ENCODE assay signal across 9 cellular contexts in the genomic region with DNA sequence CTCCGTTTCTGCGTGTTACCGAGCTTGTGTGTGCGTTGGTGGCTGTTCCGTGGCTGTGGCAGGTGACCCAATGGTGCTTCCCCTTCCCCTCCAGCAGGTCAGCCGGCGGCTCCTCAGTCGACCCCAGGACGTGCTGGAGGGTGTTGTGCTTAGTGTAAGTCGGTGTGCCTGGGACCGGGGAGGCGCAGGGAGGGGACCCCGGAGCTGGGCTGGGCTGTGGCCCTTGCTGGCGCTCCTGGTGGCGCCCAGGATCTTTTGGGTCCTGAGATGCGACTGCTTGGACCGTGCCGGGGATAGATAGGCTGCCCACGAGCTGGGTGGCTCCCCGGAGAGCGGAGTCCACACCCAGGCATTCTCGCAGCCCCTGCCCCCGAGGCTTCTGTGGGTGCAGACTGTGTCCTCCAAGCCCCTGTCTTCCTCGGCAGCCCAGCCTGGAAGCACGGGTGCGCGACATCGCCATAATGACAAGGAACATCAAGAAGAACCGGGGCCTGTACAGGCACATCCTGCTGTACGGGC. TPM values are rescaled to one million over a fixed set of nuclear protein-coding genes. Genes with fewer than 3 reads are reported as not detected.
"Had no signal": no experiment of that assay in that cellular context is flagged by ENCODE, and none has a peak within 500 bp of the region (broad histone marks: within the 10 kb centered on the region; RNA-seq: fewer than 3 reads in every experiment).

No MANE protein-coding gene starts in this region.

- H2AFZ ChIP-seq: GM23248 had no signal

- H3K4me3 ChIP-seq: GM23248, HAP-1 had no signal

- H3K9ac ChIP-seq: GM23248 had no signal

- H3K4me1 ChIP-seq: HAP-1 had no signal

- H3K36me3 ChIP-seq: HAP-1 had no signal

- H3K27ac ChIP-seq: GM23248, HL-60 had no signal

- DNase-seq: GM23248, GOT3, H7, HFFc6, IMR-90 had no signal

- H3K9me3 ChIP-seq: HAP-1 had no signal

RNA-seq across cellular contexts. Expression of gene ATAD3C, which starts 5.9 kb away (rescaled TPM):
- total RNA-seq: GM23248, H4, HT1080, IMR-90 had no signal
- polyA plus RNA-seq: IMR-90 had no signal

RNA-seq across cellular contexts. Expression of gene ANKRD65, which starts 34.3 kb away (rescaled TPM):
- total RNA-seq: H4, H7, HT1080, IMR-90 had no signal
